ENCODE assay signal across 2 cellular contexts in the genomic region with DNA sequence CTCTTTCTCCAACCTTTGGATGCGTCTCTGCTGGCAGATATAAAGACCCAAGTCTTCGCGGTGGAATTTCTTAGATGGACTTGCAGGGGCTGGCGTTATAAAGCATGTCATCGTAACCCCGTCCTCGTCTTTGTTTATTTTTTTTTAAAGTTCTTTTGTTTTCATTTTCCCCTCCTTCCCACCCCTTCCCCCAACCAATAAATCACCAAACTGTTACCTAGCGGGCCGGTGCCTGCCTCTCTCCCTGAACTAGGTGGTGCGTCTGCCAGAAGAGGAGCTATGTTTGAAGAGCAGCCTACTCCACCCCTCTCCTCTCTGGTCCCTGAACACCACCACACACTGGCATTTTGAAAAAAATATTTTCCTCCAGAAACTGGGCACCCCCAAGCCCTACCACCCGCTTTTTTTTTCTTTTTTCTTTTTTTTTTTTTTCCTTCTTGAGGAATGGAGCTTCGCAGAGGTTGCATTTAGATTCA.
TF ChIP-seq lines count a peak whose summit lies in the region.

A gene (plus strand): TSS at position 434 of the 476 bp plus-strand sequence. CDS start 228 bp downstream, outside the sequence.

TF ChIP-seq in GM12878, 131 proteins besides CTCF, POLR2A, EP300 and RAD21:
- TF ChIP-seq CHD1 (IDR thresholded peaks at IDR 0.05; ENCODE audit: low read depth, low read length) (0 out of 2 replicates have a peak, but pooled peaks have one; percentile 59), SMAD1 (IDR thresholded peaks at IDR 0.05; ENCODE audit: low read depth, partially characterized antibody) (peak; percentile 24), MYC (IDR thresholded peaks at IDR 0.05; ENCODE audit: insufficient read depth, insufficient read length, insufficient replicate concordance, low read length, severe bottlenecking) (no peak)
- TF ChIP-seq, protein P1, sequence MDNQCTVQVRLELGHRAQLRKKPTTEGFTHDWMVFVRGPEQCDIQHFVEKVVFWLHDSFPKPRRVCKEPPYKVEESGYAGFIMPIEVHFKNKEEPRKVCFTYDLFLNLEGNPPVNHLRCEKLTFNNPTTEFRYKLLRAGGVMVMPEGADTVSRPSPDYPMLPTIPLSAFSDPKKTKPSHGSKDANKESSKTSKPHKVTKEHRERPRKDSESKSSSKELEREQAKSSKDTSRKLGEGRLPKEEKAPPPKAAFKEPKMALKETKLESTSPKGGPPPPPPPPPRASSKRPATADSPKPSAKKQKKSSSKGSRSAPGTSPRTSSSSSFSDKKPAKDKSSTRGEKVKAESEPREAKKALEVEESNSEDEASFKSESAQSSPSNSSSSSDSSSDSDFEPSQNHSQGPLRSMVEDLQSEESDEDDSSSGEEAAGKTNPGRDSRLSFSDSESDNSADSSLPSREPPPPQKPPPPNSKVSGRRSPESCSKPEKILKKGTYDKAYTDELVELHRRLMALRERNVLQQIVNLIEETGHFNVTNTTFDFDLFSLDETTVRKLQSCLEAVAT (IDR thresholded peaks at IDR 0.05), result peak; percentile 50

TF ChIP-seq in HEK293T, 16 proteins besides CTCF, POLR2A, EP300 and RAD21:
- no peak for TF ChIP-seq TARDBP (IDR thresholded peaks at IDR 0.05)
- no peak for TF ChIP-seq FOXK2 (IDR thresholded peaks at IDR 0.05)
- TF ChIP-seq, protein P2, sequence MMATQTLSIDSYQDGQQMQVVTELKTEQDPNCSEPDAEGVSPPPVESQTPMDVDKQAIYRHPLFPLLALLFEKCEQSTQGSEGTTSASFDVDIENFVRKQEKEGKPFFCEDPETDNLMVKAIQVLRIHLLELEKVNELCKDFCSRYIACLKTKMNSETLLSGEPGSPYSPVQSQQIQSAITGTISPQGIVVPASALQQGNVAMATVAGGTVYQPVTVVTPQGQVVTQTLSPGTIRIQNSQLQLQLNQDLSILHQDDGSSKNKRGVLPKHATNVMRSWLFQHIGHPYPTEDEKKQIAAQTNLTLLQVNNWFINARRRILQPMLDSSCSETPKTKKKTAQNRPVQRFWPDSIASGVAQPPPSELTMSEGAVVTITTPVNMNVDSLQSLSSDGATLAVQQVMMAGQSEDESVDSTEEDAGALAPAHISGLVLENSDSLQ (IDR thresholded peaks at IDR 0.05), result no peak
- TF ChIP-seq ELF4 (IDR thresholded peaks at IDR 0.05), result no peak
